ENCODE assay signal across 1 cellular context in genomic region chr17:77300016-77300686, GRCh38.
TF ChIP-seq lines count a peak whose summit lies in the region.

No MANE protein-coding gene starts in this region.

TF ChIP-seq in HepG2, 621 proteins besides CTCF, POLR2A, EP300 and RAD21 (continued from another document and continues in another):
- TF ChIP-seq ZNF512B (CRISPR knock-in tag; IDR thresholded peaks at IDR 0.05; ENCODE audit: borderline replicate concordance) (no peak), MTF2 (CRISPR knock-in tag; IDR thresholded peaks at IDR 0.05; ENCODE audit: borderline replicate concordance) (no peak), JUNB (CRISPR knock-in tag; IDR thresholded peaks at IDR 0.05; ENCODE audit: borderline replicate concordance) (no peak), ZNF615 (CRISPR knock-in tag; IDR thresholded peaks at IDR 0.05; ENCODE audit: borderline replicate concordance) (no peak), PRDM10 (CRISPR knock-in tag; IDR thresholded peaks at IDR 0.05; ENCODE audit: low read depth) (no peak), HDAC6 (IDR thresholded peaks at IDR 0.05; ENCODE audit: low read depth, low read length) (no peak), YY1 (IDR thresholded peaks at IDR 0.05; ENCODE audit: insufficient read depth, insufficient replicate concordance, low read depth, low read length) (no peak), ZFP36L1 (CRISPR knock-in tag; IDR thresholded peaks at IDR 0.05) (0 out of 2 replicates have a peak, but pooled peaks have one; percentile 61), ATF4 (CRISPR knock-in tag; IDR thresholded peaks at IDR 0.05) (no peak), ZNF274 (CRISPR knock-in tag; IDR thresholded peaks at IDR 0.05) (no peak), CERS6 (CRISPR knock-in tag; IDR thresholded peaks at IDR 0.05) (no peak), TCF12 (IDR thresholded peaks at IDR 0.05) (no peak), TCF12 (CRISPR knock-in tag; IDR thresholded peaks at IDR 0.05) (peak; percentile 31; the same call in 1 of the 2 replicates), BHLHE40 (IDR thresholded peaks at IDR 0.05; ENCODE audit: low read length) (no peak), WIZ (CRISPR knock-in tag; IDR thresholded peaks at IDR 0.05) (no peak), STAG1 (CRISPR knock-in tag; IDR thresholded peaks at IDR 0.05) (no peak), KAT8 (CRISPR knock-in tag; IDR thresholded peaks at IDR 0.05) (no peak), SKIL (CRISPR knock-in tag; IDR thresholded peaks at IDR 0.05; ENCODE audit: borderline replicate concordance) (peak; percentile 77), ZBTB26 (CRISPR knock-in tag; IDR thresholded peaks at IDR 0.05; ENCODE audit: borderline replicate concordance) (no peak), TP53 (CRISPR knock-in tag; conservative IDR thresholded peaks at IDR 0.05) (no peak), ATF2 (CRISPR knock-in tag; IDR thresholded peaks at IDR 0.05) (peak; percentile 70; the same call in 1 of the 2 replicates), KDM3A (CRISPR knock-in tag; IDR thresholded peaks at IDR 0.05; ENCODE audit: low read depth) (no peak), CBX5 (CRISPR knock-in tag; IDR thresholded peaks at IDR 0.05; ENCODE audit: borderline replicate concordance) (no peak), ZNF331 (CRISPR knock-in tag; IDR thresholded peaks at IDR 0.05) (peak; percentile 52), FOXA1 (IDR thresholded peaks at IDR 0.05) (no peak), FOXA1 (CRISPR knock-in tag; IDR thresholded peaks at IDR 0.05) (peak; percentile 62; the same call in 1 of the 2 replicates), HES4 (CRISPR knock-in tag; IDR thresholded peaks at IDR 0.05; ENCODE audit: borderline replicate concordance) (no peak), MTA1 (CRISPR knock-in tag; IDR thresholded peaks at IDR 0.05; ENCODE audit: borderline replicate concordance) (peak; percentile 60; the same call in 1 of the 2 replicates), SMARCC2 (IDR thresholded peaks at IDR 0.05) (no peak), REL (CRISPR knock-in tag; conservative IDR thresholded peaks at IDR 0.05) (no peak), ZMYM2 (CRISPR knock-in tag; IDR thresholded peaks at IDR 0.05) (0 out of 2 replicates have a peak, but pooled peaks have one; percentile 16), ARID4A (CRISPR knock-in tag; IDR thresholded peaks at IDR 0.05; ENCODE audit: borderline replicate concordance) (peak; percentile 27; the same call in 1 of the 2 replicates), ZNF446 (CRISPR knock-in tag; IDR thresholded peaks at IDR 0.05) (no peak), E2F1 (CRISPR knock-in tag; IDR thresholded peaks at IDR 0.05) (no peak), MED1 (CRISPR knock-in tag; IDR thresholded peaks at IDR 0.05) (peak; percentile 49; the same call in 1 of the 2 replicates), POLR2AphosphoS2 (IDR thresholded peaks at IDR 0.05; ENCODE audit: low read depth, low read length) (no peak), MIER2 (CRISPR knock-in tag; IDR thresholded peaks at IDR 0.05) (no peak)
